ENCODE assay signal across 34 cellular contexts in genomic region chr4:182107931-182108330, GRCh38.
"Had no signal": no experiment of that assay in that cellular context is flagged by ENCODE, and none has a peak within 500 bp of the region (broad histone marks: within the 10 kb centered on the region; RNA-seq: fewer than 3 reads in every experiment).

No MANE protein-coding gene starts in this region.

- DNase-seq: activated CD4-positive, alpha-beta memory T cell treated with anti-CD3 and anti-CD28 coated beads for 36 hours; activated CD4-positive, alpha-beta T cell treated with anti-CD3 and anti-CD28 coated beads for 36 hours; activated CD4-positive, alpha-beta T cell treated with anti-CD3 and anti-CD28 coated beads, Interleukin-2, amount 10 ng/mL, durations not matched to agents 24 days and 14 days; activated CD4-positive, CD25-positive, alpha-beta regulatory T cell; activated CD4-positive, CD25-positive, alpha-beta regulatory T cell treated with anti-CD3 and anti-CD28 coated beads, Interleukin-2, amount 50 U/mL, for 72 hours; activated CD8-positive, alpha-beta memory T cell treated with anti-CD3 and anti-CD28 coated beads, Interleukin-2, amount 10 ng/mL, durations not matched to agents 7 days and 5 days; activated CD8-positive, alpha-beta memory T cell treated with anti-CD3 and anti-CD28 coated beads, Interleukin-2, amount 50 U/mL, for 48 hours; activated CD8-positive, alpha-beta T cell treated with anti-CD3 and anti-CD28 coated beads, Interleukin-2, amount 10 ng/mL, durations not matched to agents 7 days and 5 days; activated gamma-delta T cell; activated naive CD4-positive, alpha-beta T cell; activated naive CD4-positive, alpha-beta T cell treated with anti-CD3 and anti-CD28 coated beads, Interleukin-2, amount 10 ng/mL, durations not matched to agents 7 days and 5 days; activated naive CD8-positive, alpha-beta T cell treated with anti-CD3 and anti-CD28 coated beads, Interleukin-2, amount 10 ng/mL, durations not matched to agents 7 days and 5 days; activated T-cell treated with anti-CD3 and anti-CD28 coated beads for 4 hours; activated T-cell treated with anti-CD3 and anti-CD28 coated beads, Interleukin-2, amount 50 U/mL, for 24 hours; activated T-cell treated with anti-CD3 and anti-CD28 coated beads, Interleukin-2, amount 50 U/mL, for 72 hours; central memory CD4-positive, alpha-beta T cell; cerebellar nuclear complex; colonic mucosa; effector CD8-positive, alpha-beta T cell; esophagus squamous epithelium; T-helper 1 cell; T-helper 17 cell; T1000; WERI-Rb-1 had no signal

- H3K4me1 ChIP-seq: ascending aorta, breast epithelium, colonic mucosa, esophagus squamous epithelium had no signal

- H3K27ac Mint-ChIP-seq: activated CD4-positive, alpha-beta memory T cell treated with anti-CD3 and anti-CD28 coated beads for 36 hours; activated CD4-positive, alpha-beta T cell treated with anti-CD3 and anti-CD28 coated beads for 36 hours; activated CD4-positive, alpha-beta T cell treated with anti-CD3 and anti-CD28 coated beads, Interleukin-2, amount 10 ng/mL, durations not matched to agents 24 days and 14 days; activated CD8-positive, alpha-beta memory T cell treated with anti-CD3 and anti-CD28 coated beads, Interleukin-2, amount 10 ng/mL, durations not matched to agents 7 days and 5 days; activated CD8-positive, alpha-beta T cell treated with anti-CD3 and anti-CD28 coated beads, Interleukin-2, amount 10 ng/mL, durations not matched to agents 7 days and 5 days; activated naive CD4-positive, alpha-beta T cell treated with anti-CD3 and anti-CD28 coated beads, Interleukin-2, amount 10 ng/mL, durations not matched to agents 7 days and 5 days; activated naive CD4-positive, alpha-beta T cell treated with anti-CD3 and anti-CD28 coated beads, Interleukin-2, amount 50 U/mL, for 72 hours; activated naive CD8-positive, alpha-beta T cell treated with anti-CD3 and anti-CD28 coated beads, Interleukin-2, amount 10 ng/mL, durations not matched to agents 7 days and 5 days; activated T-cell treated with anti-CD3 and anti-CD28 coated beads, Interleukin-2, amount 50 U/mL, for 24 hours; activated T-cell treated with anti-CD3 and anti-CD28 coated beads, Interleukin-2, amount 50 U/mL, for 72 hours; brain; T-helper 17 cell; T-helper 2 cell treated with Interferon-gamma antibody and Interleukin-4, amounts not matched to agents 5 μg/mL and 100 μg/mL, for 36 hours had no signal

- H3K27me3 ChIP-seq: ascending aorta, breast epithelium, colonic mucosa, esophagus squamous epithelium had no signal

- H3K36me3 ChIP-seq: ascending aorta, breast epithelium, cardiac muscle cell, colonic mucosa, esophagus squamous epithelium, WERI-Rb-1 had no signal

- H3K9me3 Mint-ChIP-seq: activated CD4-positive, alpha-beta memory T cell treated with anti-CD3 and anti-CD28 coated beads for 36 hours; activated CD4-positive, alpha-beta T cell treated with anti-CD3 and anti-CD28 coated beads, Interleukin-2, amount 10 ng/mL, durations not matched to agents 24 days and 14 days; activated naive CD4-positive, alpha-beta T cell treated with anti-CD3 and anti-CD28 coated beads, Interleukin-2, amount 50 U/mL, for 72 hours; activated naive CD8-positive, alpha-beta T cell treated with anti-CD3 and anti-CD28 coated beads, Interleukin-2, amount 10 ng/mL, durations not matched to agents 7 days and 5 days; activated T-cell treated with anti-CD3 and anti-CD28 coated beads, Interleukin-2, amount 50 U/mL, for 72 hours; brain; T-helper 2 cell treated with Interferon-gamma antibody and Interleukin-4, amounts not matched to agents 5 μg/mL and 100 μg/mL, for 36 hours had no signal

- H3K4me3 ChIP-seq: ascending aorta, breast epithelium, cardiac muscle cell, colonic mucosa, esophagus squamous epithelium had no signal

- H3K9me3 ChIP-seq: ascending aorta, breast epithelium, colonic mucosa, esophagus squamous epithelium had no signal

- H3K36me3 Mint-ChIP-seq: activated CD4-positive, alpha-beta memory T cell treated with anti-CD3 and anti-CD28 coated beads for 36 hours; activated CD8-positive, alpha-beta memory T cell treated with anti-CD3 and anti-CD28 coated beads, Interleukin-2, amount 10 ng/mL, durations not matched to agents 7 days and 5 days; activated naive CD4-positive, alpha-beta T cell treated with anti-CD3 and anti-CD28 coated beads, Interleukin-2, amount 10 ng/mL, durations not matched to agents 7 days and 5 days; activated naive CD4-positive, alpha-beta T cell treated with anti-CD3 and anti-CD28 coated beads, Interleukin-2, amount 50 U/mL, for 72 hours; activated naive CD8-positive, alpha-beta T cell treated with anti-CD3 and anti-CD28 coated beads, Interleukin-2, amount 10 ng/mL, durations not matched to agents 7 days and 5 days; brain had no signal

- ATAC-seq: activated CD4-positive, alpha-beta T cell treated with anti-CD3 and anti-CD28 coated beads for 36 hours; activated CD8-positive, alpha-beta memory T cell treated with anti-CD3 and anti-CD28 coated beads, Interleukin-2, amount 10 ng/mL, durations not matched to agents 7 days and 5 days; activated CD8-positive, alpha-beta T cell treated with anti-CD3 and anti-CD28 coated beads, Interleukin-2, amount 10 ng/mL, durations not matched to agents 7 days and 5 days; activated naive CD4-positive, alpha-beta T cell treated with anti-CD3 and anti-CD28 coated beads, Interleukin-2, amount 50 U/mL, for 72 hours; activated T-cell treated with anti-CD3 and anti-CD28 coated beads, Interleukin-2, amount 50 U/mL, for 72 hours; T-helper 17 cell had no signal

- H3K4me1 Mint-ChIP-seq: activated CD4-positive, alpha-beta T cell treated with anti-CD3 and anti-CD28 coated beads for 36 hours; activated CD4-positive, alpha-beta T cell treated with anti-CD3 and anti-CD28 coated beads, Interleukin-2, amount 10 ng/mL, durations not matched to agents 24 days and 14 days; activated CD8-positive, alpha-beta memory T cell treated with anti-CD3 and anti-CD28 coated beads, Interleukin-2, amount 10 ng/mL, durations not matched to agents 7 days and 5 days; activated naive CD4-positive, alpha-beta T cell treated with anti-CD3 and anti-CD28 coated beads, Interleukin-2, amount 10 ng/mL, durations not matched to agents 7 days and 5 days; activated naive CD8-positive, alpha-beta T cell treated with anti-CD3 and anti-CD28 coated beads, Interleukin-2, amount 10 ng/mL, durations not matched to agents 7 days and 5 days; T-helper 17 cell had no signal

- H3K27ac ChIP-seq: ascending aorta, breast epithelium, cardiac muscle cell, colonic mucosa, epithelial cell of prostate, esophagus squamous epithelium, WERI-Rb-1 had no signal

- FAIRE-seq: endometrium, endothelial cell of umbilical vein, frontal cortex had no signal

- H3K4me3 Mint-ChIP-seq: activated CD4-positive, alpha-beta memory T cell treated with anti-CD3 and anti-CD28 coated beads for 36 hours; activated CD4-positive, alpha-beta T cell treated with anti-CD3 and anti-CD28 coated beads for 36 hours; activated CD4-positive, alpha-beta T cell treated with anti-CD3 and anti-CD28 coated beads, Interleukin-2, amount 10 ng/mL, durations not matched to agents 24 days and 14 days; activated CD8-positive, alpha-beta memory T cell treated with anti-CD3 and anti-CD28 coated beads, Interleukin-2, amount 10 ng/mL, durations not matched to agents 7 days and 5 days; activated CD8-positive, alpha-beta T cell treated with anti-CD3 and anti-CD28 coated beads, Interleukin-2, amount 10 ng/mL, durations not matched to agents 7 days and 5 days; activated naive CD4-positive, alpha-beta T cell treated with anti-CD3 and anti-CD28 coated beads, Interleukin-2, amount 10 ng/mL, durations not matched to agents 7 days and 5 days; activated naive CD8-positive, alpha-beta T cell treated with anti-CD3 and anti-CD28 coated beads, Interleukin-2, amount 10 ng/mL, durations not matched to agents 7 days and 5 days; activated T-cell treated with anti-CD3 and anti-CD28 coated beads, Interleukin-2, amount 50 U/mL, for 24 hours; activated T-cell treated with anti-CD3 and anti-CD28 coated beads, Interleukin-2, amount 50 U/mL, for 72 hours; brain; T-helper 17 cell; T-helper 2 cell treated with Interferon-gamma antibody and Interleukin-4, amounts not matched to agents 5 μg/mL and 100 μg/mL, for 36 hours had no signal

- H3K27me3 Mint-ChIP-seq: activated CD4-positive, alpha-beta memory T cell treated with anti-CD3 and anti-CD28 coated beads for 36 hours; activated CD4-positive, alpha-beta T cell treated with anti-CD3 and anti-CD28 coated beads, Interleukin-2, amount 10 ng/mL, durations not matched to agents 24 days and 14 days; activated CD8-positive, alpha-beta memory T cell treated with anti-CD3 and anti-CD28 coated beads, Interleukin-2, amount 10 ng/mL, durations not matched to agents 7 days and 5 days; activated naive CD4-positive, alpha-beta T cell treated with anti-CD3 and anti-CD28 coated beads, Interleukin-2, amount 10 ng/mL, durations not matched to agents 7 days and 5 days; activated naive CD8-positive, alpha-beta T cell treated with anti-CD3 and anti-CD28 coated beads, Interleukin-2, amount 10 ng/mL, durations not matched to agents 7 days and 5 days; activated T-cell treated with anti-CD3 and anti-CD28 coated beads, Interleukin-2, amount 50 U/mL, for 24 hours; brain; T-helper 17 cell had no signal
